In the genomic region with DNA sequence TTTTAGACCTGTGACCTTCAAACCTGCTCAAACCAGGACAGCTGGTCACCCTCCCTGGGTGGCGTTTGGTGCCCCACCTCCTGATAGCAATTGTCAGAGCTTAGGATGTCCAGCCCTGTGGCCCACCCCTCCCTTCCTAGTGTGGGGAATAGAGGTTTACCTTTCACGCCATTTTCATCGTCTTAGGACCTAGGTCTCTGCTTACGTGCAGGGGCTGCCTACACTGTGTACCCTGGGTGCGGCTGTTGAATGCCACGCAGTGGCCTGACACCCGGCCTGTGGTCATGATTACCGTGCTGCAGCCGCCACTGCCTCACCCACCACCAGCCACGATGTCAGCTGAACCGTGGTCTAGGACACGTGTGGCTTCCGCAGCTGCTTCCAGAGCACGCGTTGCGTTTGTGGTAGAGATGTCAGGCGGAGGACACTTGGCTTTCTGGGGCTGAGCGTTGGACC, we compare ENCODE assay signal across 1 cellular context.
A peak's percentile ranks its signal among the peaks of the same experiment; 100 is the strongest.
TF ChIP-seq lines count a peak whose summit lies in the region.

No MANE protein-coding gene starts in this region.

TF ChIP-seq in HepG2, 621 proteins besides CTCF, POLR2A, EP300 and RAD21 (continued from another document and continues in another):
- TF ChIP-seq MAZ (IDR thresholded peaks at IDR 0.05; ENCODE audit: borderline replicate concordance, low read depth, low read length) (no peak), MAZ (CRISPR knock-in tag; IDR thresholded peaks at IDR 0.05; ENCODE audit: low read depth) (no peak), JDP2 (CRISPR knock-in tag; IDR thresholded peaks at IDR 0.05; ENCODE audit: borderline replicate concordance) (no peak), ZBTB34 (CRISPR knock-in tag; IDR thresholded peaks at IDR 0.05) (no peak), KLF16 (CRISPR knock-in tag; IDR thresholded peaks at IDR 0.05) (no peak), ZNF766 (CRISPR knock-in tag; IDR thresholded peaks at IDR 0.05; ENCODE audit: borderline replicate concordance) (no peak), ZNF12 (CRISPR knock-in tag; IDR thresholded peaks at IDR 0.05) (no peak), CHD4 (IDR thresholded peaks at IDR 0.05; ENCODE audit: borderline replicate concordance, low read length) (no peak), MED8 (CRISPR knock-in tag; IDR thresholded peaks at IDR 0.05; ENCODE audit: insufficient replicate concordance) (no peak), ZFX (CRISPR knock-in tag; IDR thresholded peaks at IDR 0.05; ENCODE audit: low read depth) (no peak), ZKSCAN8 (CRISPR knock-in tag; IDR thresholded peaks at IDR 0.05; ENCODE audit: borderline replicate concordance) (no peak), ZBTB38 (CRISPR knock-in tag; IDR thresholded peaks at IDR 0.05) (peak; percentile 93), MLLT10 (CRISPR knock-in tag; IDR thresholded peaks at IDR 0.05) (no peak), ZFYVE20 (CRISPR knock-in tag; IDR thresholded peaks at IDR 0.05; ENCODE audit: borderline replicate concordance, low read depth) (no peak), ZMYM4 (CRISPR knock-in tag; IDR thresholded peaks at IDR 0.05) (0 out of 2 replicates have a peak, but pooled peaks have one; percentile 10), RELA (CRISPR knock-in tag; IDR thresholded peaks at IDR 0.05) (no peak), TGIF2 (CRISPR knock-in tag; IDR thresholded peaks at IDR 0.05) (0 out of 2 replicates have a peak, but pooled peaks have one; percentile 3), MTA1 (CRISPR knock-in tag; IDR thresholded peaks at IDR 0.05; ENCODE audit: borderline replicate concordance) (0 out of 2 replicates have a peak, but pooled peaks have one; percentile 38), RORA (CRISPR knock-in tag; IDR thresholded peaks at IDR 0.05) (no peak), HNF1A (IDR thresholded peaks at IDR 0.05; ENCODE audit: low read depth) (no peak), HNF1A (CRISPR knock-in tag; IDR thresholded peaks at IDR 0.05; ENCODE audit: borderline replicate concordance) (no peak), KDM1A (CRISPR knock-in tag; IDR thresholded peaks at IDR 0.05) (no peak), FOXO4 (CRISPR knock-in tag; conservative IDR thresholded peaks at IDR 0.05) (0 out of 2 replicates have a peak, but pooled peaks have one; percentile 41), SRF (IDR thresholded peaks at IDR 0.05; ENCODE audit: low read depth, low read length) (no peak), SP140L (CRISPR knock-in tag; IDR thresholded peaks at IDR 0.05; ENCODE audit: borderline replicate concordance) (no peak), ZNF180 (CRISPR knock-in tag; IDR thresholded peaks at IDR 0.05; ENCODE audit: borderline replicate concordance, low read depth) (no peak), WIZ (CRISPR knock-in tag; IDR thresholded peaks at IDR 0.05) (no peak), AGO1 (IDR thresholded peaks at IDR 0.05; ENCODE audit: low read depth, low read length, poor library complexity, severe bottlenecking) (peak; percentile 54), FOSL2 (CRISPR knock-in tag; IDR thresholded peaks at IDR 0.05) (no peak), KMT2B (CRISPR knock-in tag; IDR thresholded peaks at IDR 0.05) (no peak), E2F5 (CRISPR knock-in tag; conservative IDR thresholded peaks at IDR 0.05) (no peak), KDM2A (CRISPR knock-in tag; IDR thresholded peaks at IDR 0.05; ENCODE audit: borderline replicate concordance, low read depth) (peak; percentile 4; the same call in 1 of the 2 replicates), AKAP8 (CRISPR knock-in tag; IDR thresholded peaks at IDR 0.05) (peak; percentile 72; the same call in 1 of the 2 replicates), KDM6A (CRISPR knock-in tag; IDR thresholded peaks at IDR 0.05; ENCODE audit: low read depth) (no peak), EZH2 (conservative IDR thresholded peaks at IDR 0.05; ENCODE audit: low read depth, low read length) (no peak), SMAD3 (CRISPR knock-in tag; IDR thresholded peaks at IDR 0.05) (no peak), ZNF891 (CRISPR knock-in tag; IDR thresholded peaks at IDR 0.05) (no peak), ZKSCAN5 (CRISPR knock-in tag; IDR thresholded peaks at IDR 0.05) (no peak), MYPOP (CRISPR knock-in tag; IDR thresholded peaks at IDR 0.05) (0 out of 2 replicates have a peak, but pooled peaks have one; percentile 20), ZNF687 (CRISPR knock-in tag; IDR thresholded peaks at IDR 0.05) (peak; percentile 29; the same call in 1 of the 2 replicates), PCBP1 (IDR thresholded peaks at IDR 0.05; ENCODE audit: borderline replicate concordance, low read depth, low read length) (no peak), PAWR (CRISPR knock-in tag; IDR thresholded peaks at IDR 0.05; ENCODE audit: borderline replicate concordance) (no peak), IKZF4 (CRISPR knock-in tag; IDR thresholded peaks at IDR 0.05; ENCODE audit: borderline replicate concordance, low read depth, not compliant biosample characterization) (no peak), MAFG (CRISPR knock-in tag; IDR thresholded peaks at IDR 0.05) (no peak), HOXA3 (CRISPR knock-in tag; IDR thresholded peaks at IDR 0.05) (peak; percentile 4; the same call in 1 of the 2 replicates), SPEN (CRISPR knock-in tag; IDR thresholded peaks at IDR 0.05; ENCODE audit: low read depth) (0 out of 2 replicates have a peak, but pooled peaks have one; percentile 45), AGO2 (optimal IDR thresholded peaks at IDR 0.05; ENCODE audit: low read depth, low read length) (no peak), TFAP4 (IDR thresholded peaks at IDR 0.05; ENCODE audit: borderline replicate concordance, low read depth) (no peak), ZFY (CRISPR knock-in tag; IDR thresholded peaks at IDR 0.05) (no peak), ZNF136 (CRISPR knock-in tag; IDR thresholded peaks at IDR 0.05; ENCODE audit: low read depth) (no peak)
- TF ChIP-seq, protein P1, sequence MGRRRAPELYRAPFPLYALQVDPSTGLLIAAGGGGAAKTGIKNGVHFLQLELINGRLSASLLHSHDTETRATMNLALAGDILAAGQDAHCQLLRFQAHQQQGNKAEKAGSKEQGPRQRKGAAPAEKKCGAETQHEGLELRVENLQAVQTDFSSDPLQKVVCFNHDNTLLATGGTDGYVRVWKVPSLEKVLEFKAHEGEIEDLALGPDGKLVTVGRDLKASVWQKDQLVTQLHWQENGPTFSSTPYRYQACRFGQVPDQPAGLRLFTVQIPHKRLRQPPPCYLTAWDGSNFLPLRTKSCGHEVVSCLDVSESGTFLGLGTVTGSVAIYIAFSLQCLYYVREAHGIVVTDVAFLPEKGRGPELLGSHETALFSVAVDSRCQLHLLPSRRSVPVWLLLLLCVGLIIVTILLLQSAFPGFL (CRISPR knock-in tag; IDR thresholded peaks at IDR 0.05): no peak
- TF ChIP-seq, protein P2, sequence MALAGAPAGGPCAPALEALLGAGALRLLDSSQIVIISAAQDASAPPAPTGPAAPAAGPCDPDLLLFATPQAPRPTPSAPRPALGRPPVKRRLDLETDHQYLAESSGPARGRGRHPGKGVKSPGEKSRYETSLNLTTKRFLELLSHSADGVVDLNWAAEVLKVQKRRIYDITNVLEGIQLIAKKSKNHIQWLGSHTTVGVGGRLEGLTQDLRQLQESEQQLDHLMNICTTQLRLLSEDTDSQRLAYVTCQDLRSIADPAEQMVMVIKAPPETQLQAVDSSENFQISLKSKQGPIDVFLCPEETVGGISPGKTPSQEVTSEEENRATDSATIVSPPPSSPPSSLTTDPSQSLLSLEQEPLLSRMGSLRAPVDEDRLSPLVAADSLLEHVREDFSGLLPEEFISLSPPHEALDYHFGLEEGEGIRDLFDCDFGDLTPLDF (CRISPR knock-in tag; IDR thresholded peaks at IDR 0.05): no peak
